ENCODE assay signal across 16 cellular contexts in genomic region chr1:61097326-61097725, GRCh38. TPM values are rescaled to one million over a fixed set of nuclear protein-coding genes. Genes with fewer than 3 reads are reported as not detected.
DNase-seq lines count a peak whose midpoint lies in the region; ATAC-seq and TF ChIP-seq lines count a peak whose summit lies in the region.
"Had no signal": no experiment of that assay in that cellular context is flagged by ENCODE, and none has a peak within 500 bp of the region (broad histone marks: within the 10 kb centered on the region; RNA-seq: fewer than 3 reads in every experiment).

No MANE protein-coding gene starts in this region.

- H3K27me3 Mint-ChIP-seq in activated naive CD8-positive, alpha-beta T cell treated with anti-CD3 and anti-CD28 coated beads, Interleukin-2, amount 50 U/mL, for 24 hours = no peaks in the 10 kb centered on the region
- H3K27me3 Mint-ChIP-seq: activated naive CD8-positive, alpha-beta T cell treated with anti-CD3 and anti-CD28 coated beads for 36 hours had no signal

- no peak overlapping the region for H3K4me3 Mint-ChIP-seq in activated naive CD8-positive, alpha-beta T cell treated with anti-CD3 and anti-CD28 coated beads, Interleukin-2, amount 50 U/mL, for 24 hours
- H3K4me3 Mint-ChIP-seq: activated naive CD8-positive, alpha-beta T cell treated with anti-CD3 and anti-CD28 coated beads for 36 hours; naive thymus-derived CD8-positive, alpha-beta T cell had no signal

- DNase-seq in GM03348 (ENCODE audit: low spot score) (peak; percentile 65), RPMI7951 (ENCODE audit: low read depth) (peak; percentile 10), psoas muscle (no peak), SHP77 treated with DMSO at 0.1 percent for 48 hours (lab: John Stamatoyannopoulos, UW) (no peak), COR-L47 (lab: John Stamatoyannopoulos, UW) (no peak)
- DNase-seq in activated naive CD8-positive, alpha-beta T cell treated with anti-CD3 and anti-CD28 coated beads, Interleukin-2, amount 50 U/mL, for 24 hours = no peak
- DNase-seq: activated CD8-positive, alpha-beta memory T cell treated with anti-CD3 and anti-CD28 coated beads, Interleukin-2, amount 50 U/mL, for 48 hours; activated naive CD8-positive, alpha-beta T cell treated with anti-CD3 and anti-CD28 coated beads for 36 hours; Caco-2; naive thymus-derived CD8-positive, alpha-beta T cell; NCI-H1436; NCI-H774; WERI-Rb-1 had no signal

- H3K36me3 ChIP-seq in psoas muscle (ENCODE audit: insufficient read depth in 1 of 2, low read depth in 1 of 2) = no peaks in the 10 kb centered on the region
- H3K36me3 ChIP-seq: WERI-Rb-1 had no signal

- TF ChIP-seq CTCF in psoas muscle (IDR thresholded peaks at IDR 0.05) = no peak

- peaks cover 8% of the 10 kb centered on the region for H3K4me1 Mint-ChIP-seq in activated naive CD8-positive, alpha-beta T cell treated with anti-CD3 and anti-CD28 coated beads, Interleukin-2, amount 50 U/mL, for 24 hours

- H3K9me3 Mint-ChIP-seq in activated naive CD8-positive, alpha-beta T cell treated with anti-CD3 and anti-CD28 coated beads, Interleukin-2, amount 50 U/mL, for 24 hours = no peaks in the 10 kb centered on the region
- H3K9me3 Mint-ChIP-seq: activated naive CD8-positive, alpha-beta T cell treated with anti-CD3 and anti-CD28 coated beads for 36 hours; naive thymus-derived CD8-positive, alpha-beta T cell had no signal

- H3K27ac Mint-ChIP-seq in activated naive CD8-positive, alpha-beta T cell treated with anti-CD3 and anti-CD28 coated beads, Interleukin-2, amount 50 U/mL, for 24 hours = no peak overlapping the region
- H3K27ac Mint-ChIP-seq: activated naive CD8-positive, alpha-beta T cell treated with anti-CD3 and anti-CD28 coated beads for 36 hours; naive thymus-derived CD8-positive, alpha-beta T cell had no signal

- H3K9me3 ChIP-seq in psoas muscle = no peaks in the 10 kb centered on the region
- H3K9me3 ChIP-seq: Caco-2 had no signal

- peak; percentile 79 for ATAC-seq in esophagus mucosa
- ATAC-seq in psoas muscle = peak; percentile 54 to 66 (median 58)
- no peak for ATAC-seq in activated naive CD8-positive, alpha-beta T cell treated with anti-CD3 and anti-CD28 coated beads, Interleukin-2, amount 50 U/mL, for 24 hours
- ATAC-seq in HG02763 (IDR thresholded peaks at IDR 0.05; ENCODE audit: unreplicated experiment) = no peak
- ATAC-seq: naive thymus-derived CD8-positive, alpha-beta T cell had no signal

- peak overlapping the region; percentile 31 for H3K27ac ChIP-seq in psoas muscle
- H3K27ac ChIP-seq: SK-N-MC, WERI-Rb-1 had no signal

- no peaks in the 10 kb centered on the region for H3K27me3 ChIP-seq in psoas muscle (ENCODE audit: insufficient read depth in 3 of 3, low read length in 2 of 3)

- peaks cover 78% of the 10 kb centered on the region for H3K4me1 ChIP-seq in psoas muscle
- H3K4me1 ChIP-seq: Caco-2 had no signal

- 64 to 90% (median 73%) methylated on average over 1 of the region's 1 CpG for WGBS in psoas muscle, 3 donors

- intact Hi-C loops in psoas muscle (cut with DNase I) = no loop called here

- H3K36me3 Mint-ChIP-seq in activated naive CD8-positive, alpha-beta T cell treated with anti-CD3 and anti-CD28 coated beads, Interleukin-2, amount 50 U/mL, for 24 hours (ENCODE audit: low read depth) = no peaks in the 10 kb centered on the region
- H3K36me3 Mint-ChIP-seq: activated naive CD8-positive, alpha-beta T cell treated with anti-CD3 and anti-CD28 coated beads for 36 hours had no signal

- H3K4me3 ChIP-seq in psoas muscle = no peak overlapping the region
- H3K4me3 ChIP-seq: SK-N-MC had no signal

RNA-seq across cellular contexts. Expression of gene NFIA, which starts 15.0 kb away (rescaled TPM):
- 0.78 and 3.0 TPM in 2 replicates for total RNA-seq in RPMI7951 (2014; rRNA removed; shearing (Covaris generic))
- total RNA-seq in esophagus mucosa = 47.5 TPM
- 10 to 100 TPM; 30.6 to 42.7 (median 42.3) TPM for total RNA-seq in psoas muscle
- 10 to 100 TPM in 1 of 3 donors, 1 to 10 TPM in 2; 4.0 to 11.7 (median 4.2) TPM for polyA plus RNA-seq in psoas muscle

Comparison
In these comparisons a context has a peak if more than half of its experiments do, and no peak if none do; other contexts are left out.
1. DNase-seq: peak in GM03348 (single experiment) and RPMI7951 (single experiment); none in psoas muscle (0 of 2), SHP77 treated with DMSO at 0.1 percent for 48 hours (single experiment), COR-L47 (single experiment) and activated naive CD8-positive, alpha-beta T cell treated with anti-CD3 and anti-CD28 coated beads, Interleukin-2, amount 50 U/mL, for 24 hours (single experiment).
2. ATAC-seq: peak in esophagus mucosa (single experiment) and psoas muscle (4 of 4); none in activated naive CD8-positive, alpha-beta T cell treated with anti-CD3 and anti-CD28 coated beads, Interleukin-2, amount 50 U/mL, for 24 hours (single experiment) and HG02763 (single experiment).